17 cellular contexts compared by ENCODE assay signal in the genomic region with DNA sequence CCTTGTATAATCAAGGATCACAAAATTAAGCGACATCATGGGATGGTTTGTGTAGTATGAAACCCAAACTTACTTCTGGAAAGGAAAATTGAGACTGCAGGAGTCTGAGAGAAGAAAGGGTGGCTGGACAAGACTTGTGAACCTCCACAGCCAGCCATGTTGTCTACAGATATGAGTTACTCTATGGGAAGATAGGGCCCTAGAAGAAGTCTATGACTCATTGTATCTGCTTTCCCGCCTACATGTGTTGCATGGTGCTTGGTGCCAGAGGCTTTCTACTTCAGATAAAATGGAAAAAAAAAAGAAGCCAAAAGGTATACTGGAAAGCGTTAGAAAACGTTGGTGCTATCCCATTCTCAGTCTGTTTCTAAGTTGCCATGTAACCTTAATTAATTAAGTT. TPM values are rescaled to one million over a fixed set of nuclear protein-coding genes. Genes with fewer than 3 reads are reported as not detected.
"Had no signal": no experiment of that assay in that cellular context is flagged by ENCODE, and none has a peak within 500 bp of the region (broad histone marks: within the 10 kb centered on the region; RNA-seq: fewer than 3 reads in every experiment).

No MANE protein-coding gene starts in this region.

- H3K36me3 ChIP-seq: cardiac muscle cell, gastroesophageal sphincter, heart right ventricle, lower lobe of right lung, prostate gland had no signal

- H3K27me3 Mint-ChIP-seq: stimulated activated memory B cell treated with anti-CD40 and anti-IgM and Interleukin-4, amounts not matched to agents 10 μg/mL and 1 μg/mL and 100 μg/mL, for 72 hours had no signal

- ATAC-seq: activated CD8-positive, alpha-beta T cell treated with anti-CD3 and anti-CD28 coated beads for 36 hours; gastroesophageal sphincter; heart right ventricle; lower lobe of right lung; right cardiac atrium; stimulated activated memory B cell treated with anti-CD40 and anti-IgM and Interleukin-4, amounts not matched to agents 10 μg/mL and 1 μg/mL and 100 μg/mL, for 72 hours had no signal

- H3K4me3 Mint-ChIP-seq: activated CD8-positive, alpha-beta T cell treated with anti-CD3 and anti-CD28 coated beads for 36 hours; activated T-helper 1 cell treated with anti-CD3 and anti-CD28 coated beads, Interleukin-12 subunit alpha, Interleukin-12 subunit beta, Interleukin-2, Interleukin-4 antibody, amounts not matched to agents 30 ng/mL and 10 ng/mL and 1 ng/mL, durations not matched to agents 14 hours and 24 hours and 36 hours; mesothelial cell of epicardium; nephron progenitor cell; stimulated activated memory B cell treated with anti-CD40 and anti-IgM and Interleukin-4, amounts not matched to agents 10 μg/mL and 1 μg/mL and 100 μg/mL, for 72 hours had no signal

- H3K9me3 Mint-ChIP-seq: activated CD8-positive, alpha-beta T cell treated with anti-CD3 and anti-CD28 coated beads for 36 hours; activated T-helper 1 cell treated with anti-CD3 and anti-CD28 coated beads, Interleukin-12 subunit alpha, Interleukin-12 subunit beta, Interleukin-2, Interleukin-4 antibody, amounts not matched to agents 30 ng/mL and 10 ng/mL and 1 ng/mL, durations not matched to agents 14 hours and 24 hours and 36 hours; mesothelial cell of epicardium; nephron progenitor cell; stimulated activated memory B cell treated with anti-CD40 and anti-IgM and Interleukin-4, amounts not matched to agents 10 μg/mL and 1 μg/mL and 100 μg/mL, for 72 hours had no signal

- H3K9me3 ChIP-seq: gastroesophageal sphincter, heart right ventricle, lower lobe of right lung, prostate gland had no signal

- H3K36me3 Mint-ChIP-seq: mesothelial cell of epicardium; stimulated activated memory B cell treated with anti-CD40 and anti-IgM and Interleukin-4, amounts not matched to agents 10 μg/mL and 1 μg/mL and 100 μg/mL, for 72 hours had no signal

- H3K27ac ChIP-seq: cardiac muscle cell, gastroesophageal sphincter, lower lobe of right lung, prostate gland had no signal

- H3K27me3 ChIP-seq: cardiac muscle cell, gastroesophageal sphincter had no signal

- H3K4me1 ChIP-seq: gastroesophageal sphincter, lower lobe of right lung, prostate gland had no signal

- H3K4me3 ChIP-seq: cardiac muscle cell, gastroesophageal sphincter, heart right ventricle, lower lobe of right lung, prostate gland, skin epidermis had no signal

- H3K27ac Mint-ChIP-seq: activated CD8-positive, alpha-beta T cell treated with anti-CD3 and anti-CD28 coated beads for 36 hours; activated T-helper 1 cell treated with anti-CD3 and anti-CD28 coated beads, Interleukin-12 subunit alpha, Interleukin-12 subunit beta, Interleukin-2, Interleukin-4 antibody, amounts not matched to agents 30 ng/mL and 10 ng/mL and 1 ng/mL, durations not matched to agents 14 hours and 24 hours and 36 hours; mesothelial cell of epicardium; nephron progenitor cell; stimulated activated memory B cell treated with anti-CD40 and anti-IgM and Interleukin-4, amounts not matched to agents 10 μg/mL and 1 μg/mL and 100 μg/mL, for 72 hours had no signal

- H3K4me1 Mint-ChIP-seq: mesothelial cell of epicardium, nephron progenitor cell had no signal

- DNase-seq: activated CD8-positive, alpha-beta T cell treated with anti-CD3 and anti-CD28 coated beads for 36 hours; activated naive CD4-positive, alpha-beta T cell; heart right ventricle; left cardiac atrium; lower lobe of right lung; nephron progenitor cell; right cardiac atrium; SW 1271 had no signal

RNA-seq across cellular contexts. Expression of a gene that starts 18.7 kb away (rescaled TPM):
- total RNA-seq: activated CD8-positive, alpha-beta T cell treated with anti-CD3 and anti-CD28 coated beads for 36 hours; activated T-helper 1 cell treated with anti-CD3 and anti-CD28 coated beads, Interleukin-12 subunit alpha, Interleukin-12 subunit beta, Interleukin-2, Interleukin-4 antibody, amounts not matched to agents 30 ng/mL and 10 ng/mL and 1 ng/mL, durations not matched to agents 14 hours and 24 hours and 36 hours; cardiac muscle cell; gastroesophageal sphincter; heart right ventricle; left cardiac atrium; mesothelial cell of epicardium; omental fat pad; prostate gland; right cardiac atrium; urinary bladder had no signal

RNA-seq across cellular contexts. Expression of a gene that starts 27.7 kb away (rescaled TPM):
- total RNA-seq: activated CD8-positive, alpha-beta T cell treated with anti-CD3 and anti-CD28 coated beads for 36 hours; activated T-helper 1 cell treated with anti-CD3 and anti-CD28 coated beads, Interleukin-12 subunit alpha, Interleukin-12 subunit beta, Interleukin-2, Interleukin-4 antibody, amounts not matched to agents 30 ng/mL and 10 ng/mL and 1 ng/mL, durations not matched to agents 14 hours and 24 hours and 36 hours; cardiac muscle cell; gastroesophageal sphincter; heart right ventricle; left cardiac atrium; mesothelial cell of epicardium; omental fat pad; prostate gland; right cardiac atrium; urinary bladder had no signal

RNA-seq across cellular contexts. Expression of a gene that starts 31.5 kb away (rescaled TPM):
- total RNA-seq: activated CD8-positive, alpha-beta T cell treated with anti-CD3 and anti-CD28 coated beads for 36 hours; activated T-helper 1 cell treated with anti-CD3 and anti-CD28 coated beads, Interleukin-12 subunit alpha, Interleukin-12 subunit beta, Interleukin-2, Interleukin-4 antibody, amounts not matched to agents 30 ng/mL and 10 ng/mL and 1 ng/mL, durations not matched to agents 14 hours and 24 hours and 36 hours; cardiac muscle cell; mesothelial cell of epicardium had no signal

RNA-seq across cellular contexts. Expression of a gene that starts 45.2 kb away (rescaled TPM):
- total RNA-seq: activated CD8-positive, alpha-beta T cell treated with anti-CD3 and anti-CD28 coated beads for 36 hours; activated T-helper 1 cell treated with anti-CD3 and anti-CD28 coated beads, Interleukin-12 subunit alpha, Interleukin-12 subunit beta, Interleukin-2, Interleukin-4 antibody, amounts not matched to agents 30 ng/mL and 10 ng/mL and 1 ng/mL, durations not matched to agents 14 hours and 24 hours and 36 hours; cardiac muscle cell; gastroesophageal sphincter; heart right ventricle; left cardiac atrium; lower lobe of right lung; mesothelial cell of epicardium; omental fat pad; prostate gland; right cardiac atrium; urinary bladder had no signal
